ENCODE assay signal across 8 cellular contexts in genomic region chr19:35030257-35031071, GRCh38. TPM values are rescaled to one million over a fixed set of nuclear protein-coding genes. Genes with fewer than 3 reads are reported as not detected.
A peak's percentile ranks its signal among the peaks of the same experiment; 100 is the strongest.
DNase-seq lines count a peak whose midpoint lies in the region; ATAC-seq and TF ChIP-seq lines count a peak whose summit lies in the region.

Gene SCN1B (plus strand): TSS chr19:35030470. CDS start chr19:35030821, 351 bp downstream.

- WGBS in neuronal stem cell (ENCODE audit: extremely low coverage in 2 of 2, insufficient read length in 2 of 2, insufficient replicate concordance in 1 of 2), 2 donors: no CpG with 5 or more reads among the region's 118 CpGs

- DNase-seq in NCI-H2107 (lab: John Stamatoyannopoulos, UW) (peak; percentile 17), NCI-H2107 treated with DMSO at 0.1 percent for 48 hours (lab: John Stamatoyannopoulos, UW; ENCODE audit: unreplicated experiment) (no peak), Panc1 (ENCODE audit: low read depth, low spot score) (no peak), activated gamma-delta T cell (lab: John Stamatoyannopoulos, UW) (peak; percentile 52), foreskin fibroblast (peak; percentile 67 to 91), neuronal stem cell (ENCODE audit: low spot score) (peak; percentile 56), substantia nigra (lab: John Stamatoyannopoulos, UW) (peak in 29 of 49 donors; percentile 17 to 91 (median 47)), NCI-H446 treated with DMSO at 0.1 percent for 48 hours (lab: John Stamatoyannopoulos, UW) (no peak)

- H4K8ac ChIP-seq in neuronal stem cell (ENCODE audit: low read depth, low read length): no peak within 1 kb of the TSS

- CTCF ChIA-PET in Panc1 (lab: Charles Lee): interaction anchor here (0.7 kb wide), 1 partner anchor 62 kb away, joined by 3 read pairs; no protein-coding TSS in a partner anchor

- peaks cover 4% of the 10 kb centered on the region for H3K79me1 ChIP-seq in neuronal stem cell (ENCODE audit: low read depth, low read length)

- no peak within 1 kb of the TSS for H4K91ac ChIP-seq in neuronal stem cell (ENCODE audit: low read depth, low read length, poor library complexity)

- H3K27ac ChIP-seq in Panc1 (ENCODE audit: low read length) (no peak within 1 kb of the TSS), neuronal stem cell (replicated peaks; ENCODE audit: low read length) (no peak within 1 kb of the TSS), substantia nigra (ENCODE audit: low read depth, low read length, poor library complexity, severe bottlenecking) (peak within 1 kb of the TSS; percentile 84)

- H3K36me3 ChIP-seq in Panc1 (ENCODE audit: control insufficient read depth, insufficient read depth, low read length) (no peaks in the 10 kb centered on the region; the same call in 1 of the 2 replicates), neuronal stem cell (replicated peaks in 1 of 2; ENCODE audit: control insufficient read depth in 2 of 2, insufficient read depth in 2 of 2, low read length in 2 of 2) (peaks cover 23 to 30% of the 10 kb centered on the region in 2 donors)

- no peak for TF ChIP-seq CTCF in Panc1 (IDR thresholded peaks at IDR 0.05)
- TF ChIP-seq CTCF in foreskin fibroblast (IDR thresholded peaks at IDR 0.05; ENCODE audit: low read depth, low read length): no peak

- no peak within 1 kb of the TSS for H2BK12ac ChIP-seq in neuronal stem cell (ENCODE audit: low read length)

- H2BK120ac ChIP-seq in neuronal stem cell (ENCODE audit: low read depth, low read length): no peak within 1 kb of the TSS

- H3K23ac ChIP-seq in neuronal stem cell (ENCODE audit: low read depth, low read length, poor library complexity): peak within 1 kb of the TSS; percentile 91

- peak within 1 kb of the TSS; percentile 86 for H3K4me2 ChIP-seq in neuronal stem cell (ENCODE audit: insufficient read depth, low read length, poor library complexity, severe bottlenecking)

- peak within 1 kb of the TSS; percentile 53 for H2BK5ac ChIP-seq in neuronal stem cell (ENCODE audit: low read length)

- in situ Hi-C loops in Panc1 (cut with HindIII; ENCODE audit: low pct_unique_long_range_greater_than_20kb, low sequenced_read_pairs): no loop called here

- ATAC-seq in Panc1: peak; percentile 76

- H2AFZ ChIP-seq in neuronal stem cell (ENCODE audit: low read length): peak within 1 kb of the TSS; percentile 92

- peak within 1 kb of the TSS; percentile 85 for H3K18ac ChIP-seq in neuronal stem cell (ENCODE audit: low read length)

- H3K9ac ChIP-seq in neuronal stem cell (ENCODE audit: low read depth, low read length, poor library complexity): peak within 1 kb of the TSS; percentile 84

- intact Hi-C loops in Panc1 (cut with micrococcal nuclease; ENCODE audit: unreplicated experiment): no loop called here

- H3K4me3 ChIP-seq in Panc1 (ENCODE audit: low read depth in 2 of 2, low read length in 2 of 2): peak within 1 kb of the TSS; percentile 37 to 46
- H3K4me3 ChIP-seq in foreskin fibroblast (ENCODE audit: low read depth in 1 of 2, low read length in 2 of 2): peak within 1 kb of the TSS; percentile 53 to 65
- H3K4me3 ChIP-seq in neuronal stem cell (ENCODE audit: low read length in 2 of 2): peak within 1 kb of the TSS; percentile 41 to 81

- H3K4me1 ChIP-seq in Panc1 (ENCODE audit: control insufficient read depth, insufficient read depth, low read length): peaks cover 9% of the 10 kb centered on the region
- peaks cover 0 to 7% of the 10 kb centered on the region in 2 donors for H3K4me1 ChIP-seq in neuronal stem cell (ENCODE audit: control insufficient read depth in 2 of 2, insufficient read depth in 1 of 2, low read depth in 1 of 2, low read length in 2 of 2)

- H3K9me3 ChIP-seq in Panc1 (ENCODE audit: control insufficient read depth, insufficient read depth, low read depth, low read length) (no peaks in the 10 kb centered on the region), neuronal stem cell (replicated peaks in 1 of 2; ENCODE audit: control insufficient read depth in 2 of 2, insufficient read depth in 1 of 2, low read depth in 1 of 2, low read length in 2 of 2) (no peaks in the 10 kb centered on the region)

- H3K27me3 ChIP-seq in Panc1 (ENCODE audit: control insufficient read depth, insufficient read depth, low read length) (peaks cover 3% of the 10 kb centered on the region; the same call in 1 of the 2 replicates), neuronal stem cell (ENCODE audit: control insufficient read depth in 3 of 3, insufficient read depth in 3 of 3, low read depth in 1 of 3, low read length in 3 of 3) (peaks cover 0 to 15% (median 14%) of the 10 kb centered on the region in 3 experiments)

- no peak within 1 kb of the TSS for H2BK15ac ChIP-seq in neuronal stem cell (ENCODE audit: low read length)

- peak within 1 kb of the TSS; percentile 83 for H2AK5ac ChIP-seq in neuronal stem cell (ENCODE audit: low read depth, low read length)

- peak within 1 kb of the TSS; percentile 71 for H3K14ac ChIP-seq in neuronal stem cell (ENCODE audit: low read length)

- BruUV-seq in Panc1 (replicated peaks; lab: Mats Ljungman, UMichigan): no TSS peak

- H3K4ac ChIP-seq in neuronal stem cell (ENCODE audit: low read length): peak within 1 kb of the TSS; percentile 37

- POLR2A ChIA-PET in Panc1 (lab: Charles Lee): no interaction called here

RNA-seq across cellular contexts. Expression of gene SCN1B, which starts in this region (rescaled TPM):
- total RNA-seq in Panc1 (2021; ENCODE audit: unreplicated experiment): 4.6 TPM
- polyA plus RNA-seq in Panc1 (2012; ENCODE audit: insufficient read length): 2.1 TPM
- polyA plus RNA-seq in neuronal stem cell (2013, experiment 1 of 2): 2.8 TPM
- 2.8 TPM for polyA plus RNA-seq in neuronal stem cell (2013, experiment 2 of 2)

Comparison
In these comparisons a context has a peak if more than half of its experiments do, and no peak if none do; other contexts are left out.
1. DNase-seq: peak in NCI-H2107 (single experiment), activated gamma-delta T cell (single experiment), foreskin fibroblast (2 of 2), neuronal stem cell (single experiment) and substantia nigra (29 of 49); none in NCI-H2107 treated with DMSO at 0.1 percent for 48 hours (single experiment), Panc1 (single experiment) and NCI-H446 treated with DMSO at 0.1 percent for 48 hours (single experiment).
2. Peak in every context shown above with its lines, with median percentiles within 50 percentile points of each other: H3K4me3 ChIP-seq.